Comparison of ENCODE assay signal across 7 cellular contexts in the genomic region with DNA sequence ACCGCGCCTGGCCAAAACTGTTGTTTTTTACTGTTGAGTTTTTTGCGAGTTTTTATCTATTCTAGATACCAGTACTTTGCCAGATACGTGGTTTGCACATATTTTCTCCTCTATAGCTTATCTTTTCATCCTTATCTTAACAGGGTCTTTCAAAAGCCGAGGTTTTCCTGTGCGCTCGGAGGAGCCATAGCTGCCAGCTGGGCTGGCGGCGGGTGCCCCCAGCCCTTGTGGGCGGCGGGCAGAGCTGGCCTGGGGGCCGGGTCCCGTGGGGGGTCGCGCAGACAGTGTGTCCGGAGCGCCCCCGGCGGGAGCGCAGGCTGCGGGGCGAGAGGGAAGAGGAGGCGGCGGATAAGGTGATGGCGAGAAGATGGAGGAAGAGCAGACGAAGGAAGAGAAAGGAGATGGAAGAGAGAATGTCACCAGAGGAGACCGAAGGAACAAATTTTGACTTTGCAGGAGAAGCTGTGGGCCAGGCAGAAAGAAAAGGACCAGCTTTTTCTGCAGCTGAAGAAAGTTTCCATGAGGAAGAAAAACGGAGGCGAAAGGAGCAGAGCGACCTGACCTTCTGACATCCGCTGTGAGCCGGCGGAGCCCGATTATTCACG.
DNase-seq lines count a peak whose midpoint lies in the region; ATAC-seq and TF ChIP-seq lines count a peak whose summit lies in the region.

No MANE protein-coding gene starts in this region.

- no peaks in the 10 kb centered on the region for H3K36me3 ChIP-seq in SU-DHL-6 (ENCODE audit: low read length)

- H3K4me3 ChIP-seq in HFF-Myc (replicated peaks; ENCODE audit: low read depth, low read length) (peak overlapping the region; percentile 41), SU-DHL-6 (ENCODE audit: insufficient read depth, low read length, poor library complexity, severe bottlenecking) (peak overlapping the region; percentile 51), foreskin fibroblast (ENCODE audit: low read depth in 1 of 2, low read length in 2 of 2) (peak overlapping the region; percentile 42 to 56), skeletal muscle cell (ENCODE audit: low read depth, low read length) (peak overlapping the region; percentile 42)

- ATAC-seq in GM18511 (IDR thresholded peaks at IDR 0.05; ENCODE audit: unreplicated experiment) = peak; percentile 41
- no peak for ATAC-seq in HG03565 (IDR thresholded peaks at IDR 0.05; ENCODE audit: unreplicated experiment)

- DNase-seq in HFF-Myc (ENCODE audit: extremely low read depth, low read depth) = no peak
- peak in 1 of 2 donors; percentile 25 for DNase-seq in foreskin fibroblast
- DNase-seq in skeletal muscle cell (ENCODE audit: low read depth) = no peak
- no peak for DNase-seq in activated CD4-positive, alpha-beta T cell treated with anti-CD3 and anti-CD28 coated beads, Interleukin-2, amount 50 U/mL, for 1 hour

- H4K20me1 ChIP-seq in SU-DHL-6 (ENCODE audit: low read depth, low read length) = no peaks in the 10 kb centered on the region

- H2AFZ ChIP-seq in SU-DHL-6 (ENCODE audit: low read depth, low read length, severe bottlenecking) = peak overlapping the region; percentile 79

- H3K9ac ChIP-seq in SU-DHL-6 (ENCODE audit: low read length) = peak overlapping the region; percentile 65

- H3K9me2 ChIP-seq in SU-DHL-6 (replicated peaks; ENCODE audit: insufficient read depth, low read length) = no peaks in the 10 kb centered on the region

- H3K9me3 ChIP-seq in SU-DHL-6 (ENCODE audit: insufficient read depth, low read length) = no peaks in the 10 kb centered on the region

- peak overlapping the region; percentile 60 for H3K27ac ChIP-seq in SU-DHL-6 (ENCODE audit: low read depth, low read length)

- H3F3A ChIP-seq in SU-DHL-6 (ENCODE audit: insufficient read depth) = no peaks in the 10 kb centered on the region; the same call in 1 of the 2 replicates

- TF ChIP-seq CTCF in HFF-Myc (IDR thresholded peaks at IDR 0.05; ENCODE audit: low read depth, low read length, missing control alignments) (no peak), SU-DHL-6 (IDR thresholded peaks at IDR 0.05; ENCODE audit: insufficient read depth, low read length, poor library complexity, severe bottlenecking) (no peak), foreskin fibroblast (IDR thresholded peaks at IDR 0.05; ENCODE audit: low read depth, low read length) (no peak)

- H3K27me3 ChIP-seq in SU-DHL-6 (ENCODE audit: low read length) = no peaks in the 10 kb centered on the region

- H3K4me2 ChIP-seq in SU-DHL-6 (ENCODE audit: low read depth, low read length, poor library complexity, severe bottlenecking) = peak overlapping the region; percentile 88

- no peaks in the 10 kb centered on the region for H3K79me2 ChIP-seq in SU-DHL-6 (ENCODE audit: insufficient read depth, low read length)
